Comparison of ENCODE assay signal across 1 cellular context in genomic region chr14:104894331-104895206, GRCh38.
TF ChIP-seq lines count a peak whose summit lies in the region.

No MANE protein-coding gene starts in this region.

TF ChIP-seq in endothelial cell of umbilical vein, 7 proteins besides CTCF, POLR2A, EP300 and RAD21:
- TF ChIP-seq MAX (IDR thresholded peaks at IDR 0.05; ENCODE audit: insufficient read depth, insufficient read length) = no peak
- TF ChIP-seq EZH2 (IDR thresholded peaks at IDR 0.05; ENCODE audit: borderline replicate concordance, low read depth, low read length, severe bottlenecking) = no peak
- TF ChIP-seq MYC (IDR thresholded peaks at IDR 0.05; ENCODE audit: low read depth, low read length) = no peak
- TF ChIP-seq FOS (IDR thresholded peaks at IDR 0.05; ENCODE audit: borderline replicate concordance, insufficient read depth, low read length) = no peak
- no peak for TF ChIP-seq GATA2 (IDR thresholded peaks at IDR 0.05; ENCODE audit: insufficient read depth, insufficient read length, low read depth, low read length)
- no peak for TF ChIP-seq JUN (IDR thresholded peaks at IDR 0.05; ENCODE audit: borderline replicate concordance, insufficient read depth, insufficient read length, low read depth)
- no peak for TF ChIP-seq POLR2AphosphoS5 (IDR thresholded peaks at IDR 0.05; ENCODE audit: insufficient read depth, low read depth, low read length)
